Comparison of ENCODE assay signal across 7 cellular contexts in genomic region chr13:33882804-33883203, GRCh38.
"Had no signal": no experiment of that assay in that cellular context is flagged by ENCODE, and none has a peak within 500 bp of the region (broad histone marks: within the 10 kb centered on the region; RNA-seq: fewer than 3 reads in every experiment).

No MANE protein-coding gene starts in this region.

- ATAC-seq: GM12878 had no signal

- DNase-seq: GDM1, GF-D8 had no signal

- FAIRE-seq: G401.6, GM12878, GM12891, GM12892, GM18507 had no signal

- H3K4me3 ChIP-seq: GM12878 had no signal
